Comparison of ENCODE assay signal across 11 cellular contexts in genomic region chr11:48170840-48171233, GRCh38. TPM values are rescaled to one million over a fixed set of nuclear protein-coding genes. Genes with fewer than 3 reads are reported as not detected.
A peak's percentile ranks its signal among the peaks of the same experiment; 100 is the strongest.
DNase-seq lines count a peak whose midpoint lies in the region; ATAC-seq and TF ChIP-seq lines count a peak whose summit lies in the region.
"Had no signal": no experiment of that assay in that cellular context is flagged by ENCODE, and none has a peak within 500 bp of the region (broad histone marks: within the 10 kb centered on the region; RNA-seq: fewer than 3 reads in every experiment).

No MANE protein-coding gene starts in this region.

- no peaks in the 10 kb centered on the region for H3F3A ChIP-seq in OCI-LY1 (ENCODE audit: insufficient read depth, low read length)

- H3K27me3 ChIP-seq in OCI-LY1 (ENCODE audit: insufficient read depth, low read length): no peaks in the 10 kb centered on the region

- H3K27ac Mint-ChIP-seq in stimulated activated effector memory CD8-positive, alpha-beta T cell treated with anti-CD3 and anti-CD28 coated beads, Interleukin-12 subunit alpha, Interleukin-12 subunit beta, amount 100 ng/mL, for 72 hours: no peak overlapping the region

- H3K9me3 ChIP-seq in OCI-LY1 (ENCODE audit: low read length): no peaks in the 10 kb centered on the region

- H3K4me1 ChIP-seq in OCI-LY1 (ENCODE audit: insufficient read depth, low read length, severe bottlenecking): peaks cover 16% of the 10 kb centered on the region

- no peak overlapping the region for H3K9ac ChIP-seq in OCI-LY1 (ENCODE audit: low read length)

- H3K4me3 ChIP-seq in OCI-LY1 (ENCODE audit: low read depth, low read length, poor library complexity, severe bottlenecking) (no peak overlapping the region), fibroblast of villous mesenchyme (ENCODE audit: low read depth, low read length) (no peak overlapping the region)

- H3K27ac ChIP-seq in OCI-LY1 (ENCODE audit: low read depth, low read length, poor library complexity, severe bottlenecking): peak overlapping the region; percentile 42

- DNase-seq in NOMO-1 treated with DMSO at 0.1 percent for 48 hours (lab: John Stamatoyannopoulos, UW; ENCODE audit: unreplicated experiment) (peak; percentile 22), NOMO-1 treated with dmso at 0.1 percent for 144 hours (lab: John Stamatoyannopoulos, UW; ENCODE audit: unreplicated experiment) (no peak), fibroblast of villous mesenchyme (ENCODE audit: low read depth) (peak; percentile 40), occipital lobe (lab: John Stamatoyannopoulos, UW) (no peak), activated T-cell treated with anti-CD3 and anti-CD28 coated beads for 4 hours (no peak)
- DNase-seq in stimulated activated effector memory CD8-positive, alpha-beta T cell treated with anti-CD3 and anti-CD28 coated beads, Interleukin-12 subunit alpha, Interleukin-12 subunit beta, amount 100 ng/mL, for 72 hours (ENCODE audit: low spot score in 2 of 2): no peak
- DNase-seq: NCI-H1105 treated with DMSO at 0.1 percent for 48 hours; NK-92 treated with Interleukin-12 subunit alpha and Interleukin-12 subunit beta, amount 100 ng/mL, for 24 hours had no signal

- ATAC-seq in stimulated activated effector memory CD8-positive, alpha-beta T cell treated with anti-CD3 and anti-CD28 coated beads, Interleukin-12 subunit alpha, Interleukin-12 subunit beta, amount 100 ng/mL, for 72 hours: peak; percentile 47
- no peak for ATAC-seq in HG03469 (IDR thresholded peaks at IDR 0.05; ENCODE audit: unreplicated experiment)

- H2AFZ ChIP-seq in OCI-LY1 (ENCODE audit: low read length): no peak overlapping the region

- no peak overlapping the region for H3K4me3 Mint-ChIP-seq in stimulated activated effector memory CD8-positive, alpha-beta T cell treated with anti-CD3 and anti-CD28 coated beads, Interleukin-12 subunit alpha, Interleukin-12 subunit beta, amount 100 ng/mL, for 72 hours
- H3K4me3 Mint-ChIP-seq: activated T-helper 1 cell treated with anti-CD3 and anti-CD28 coated beads, Interleukin-12 subunit alpha, Interleukin-12 subunit beta, Interleukin-2, Interleukin-4 antibody, amounts not matched to agents 30 ng/mL and 10 ng/mL and 1 ng/mL, durations not matched to agents 14 hours and 24 hours and 36 hours had no signal

- H3K9me3 Mint-ChIP-seq in stimulated activated effector memory CD8-positive, alpha-beta T cell treated with anti-CD3 and anti-CD28 coated beads, Interleukin-12 subunit alpha, Interleukin-12 subunit beta, amount 100 ng/mL, for 72 hours: no peaks in the 10 kb centered on the region
- H3K9me3 Mint-ChIP-seq: activated T-helper 1 cell treated with anti-CD3 and anti-CD28 coated beads, Interleukin-12 subunit alpha, Interleukin-12 subunit beta, Interleukin-2, Interleukin-4 antibody, amounts not matched to agents 30 ng/mL and 10 ng/mL and 1 ng/mL, durations not matched to agents 14 hours and 24 hours and 36 hours had no signal

- H3K9me2 ChIP-seq in OCI-LY1 (ENCODE audit: low read depth, low read length): no peaks in the 10 kb centered on the region

- H4K20me1 ChIP-seq in OCI-LY1 (ENCODE audit: insufficient read depth, low read length): no peaks in the 10 kb centered on the region

- H3K36me3 Mint-ChIP-seq in stimulated activated effector memory CD8-positive, alpha-beta T cell treated with anti-CD3 and anti-CD28 coated beads, Interleukin-12 subunit alpha, Interleukin-12 subunit beta, amount 100 ng/mL, for 72 hours: peaks cover 45% of the 10 kb centered on the region

- TF ChIP-seq CTCF in OCI-LY1 (IDR thresholded peaks at IDR 0.05; ENCODE audit: low read length) (no peak), fibroblast of villous mesenchyme (IDR thresholded peaks at IDR 0.05; ENCODE audit: insufficient read depth, low read depth, low read length) (no peak)

- no peaks in the 10 kb centered on the region for H3K79me2 ChIP-seq in OCI-LY1 (ENCODE audit: insufficient read depth, low read length)

- no peak overlapping the region for H3K4me2 ChIP-seq in OCI-LY1 (ENCODE audit: low read length)

- H3K36me3 ChIP-seq in OCI-LY1 (ENCODE audit: insufficient read depth, low read length): peaks cover 33% of the 10 kb centered on the region

- H3K4me1 Mint-ChIP-seq in stimulated activated effector memory CD8-positive, alpha-beta T cell treated with anti-CD3 and anti-CD28 coated beads, Interleukin-12 subunit alpha, Interleukin-12 subunit beta, amount 100 ng/mL, for 72 hours: peaks cover 28% of the 10 kb centered on the region

RNA-seq across cellular contexts. Expression of gene OR4B1, which starts 45.8 kb away (rescaled TPM):
- total RNA-seq in fibroblast of villous mesenchyme: not detected in 2 replicates
- not detected for total RNA-seq in occipital lobe
- total RNA-seq: activated T-helper 1 cell treated with anti-CD3 and anti-CD28 coated beads, Interleukin-12 subunit alpha, Interleukin-12 subunit beta, Interleukin-2, Interleukin-4 antibody, amounts not matched to agents 30 ng/mL and 10 ng/mL and 1 ng/mL, durations not matched to agents 14 hours and 24 hours and 36 hours had no signal

Comparison
In these comparisons a context has a peak if more than half of its experiments do, and no peak if none do; other contexts are left out.
1. DNase-seq: peak in NOMO-1 treated with DMSO at 0.1 percent for 48 hours (single experiment) and fibroblast of villous mesenchyme (single experiment); none in NOMO-1 treated with dmso at 0.1 percent for 144 hours (single experiment), stimulated activated effector memory CD8-positive, alpha-beta T cell treated with anti-CD3 and anti-CD28 coated beads, Interleukin-12 subunit alpha, Interleukin-12 subunit beta, amount 100 ng/mL, for 72 hours (0 of 2), occipital lobe (single experiment) and activated T-cell treated with anti-CD3 and anti-CD28 coated beads for 4 hours (single experiment).